In the genomic region with DNA sequence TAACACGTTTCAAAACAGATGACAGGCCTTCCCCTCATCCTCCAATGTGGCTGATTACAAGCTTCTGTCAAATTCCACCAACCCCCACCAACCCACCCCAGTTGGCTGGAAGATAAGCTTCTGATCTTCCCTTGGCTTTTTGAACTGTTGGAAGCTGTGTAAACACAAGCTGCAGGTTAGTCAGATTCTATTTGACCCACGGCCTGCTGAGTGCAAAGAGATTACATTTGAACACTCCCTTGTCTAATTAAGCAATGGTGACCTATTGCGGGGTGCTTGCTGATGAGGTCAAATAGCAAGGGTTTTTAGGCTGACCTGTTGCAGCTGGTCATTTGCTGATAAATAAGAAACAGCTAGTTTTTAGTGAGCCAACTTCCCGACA, we compare ENCODE assay signal across 1 cellular context.
TF ChIP-seq lines count a peak whose summit lies in the region.

No MANE protein-coding gene starts in this region.

TF ChIP-seq in GM23338, 12 proteins besides CTCF, POLR2A, EP300 and RAD21 (continued from another document):
- TF ChIP-seq, protein P1, sequence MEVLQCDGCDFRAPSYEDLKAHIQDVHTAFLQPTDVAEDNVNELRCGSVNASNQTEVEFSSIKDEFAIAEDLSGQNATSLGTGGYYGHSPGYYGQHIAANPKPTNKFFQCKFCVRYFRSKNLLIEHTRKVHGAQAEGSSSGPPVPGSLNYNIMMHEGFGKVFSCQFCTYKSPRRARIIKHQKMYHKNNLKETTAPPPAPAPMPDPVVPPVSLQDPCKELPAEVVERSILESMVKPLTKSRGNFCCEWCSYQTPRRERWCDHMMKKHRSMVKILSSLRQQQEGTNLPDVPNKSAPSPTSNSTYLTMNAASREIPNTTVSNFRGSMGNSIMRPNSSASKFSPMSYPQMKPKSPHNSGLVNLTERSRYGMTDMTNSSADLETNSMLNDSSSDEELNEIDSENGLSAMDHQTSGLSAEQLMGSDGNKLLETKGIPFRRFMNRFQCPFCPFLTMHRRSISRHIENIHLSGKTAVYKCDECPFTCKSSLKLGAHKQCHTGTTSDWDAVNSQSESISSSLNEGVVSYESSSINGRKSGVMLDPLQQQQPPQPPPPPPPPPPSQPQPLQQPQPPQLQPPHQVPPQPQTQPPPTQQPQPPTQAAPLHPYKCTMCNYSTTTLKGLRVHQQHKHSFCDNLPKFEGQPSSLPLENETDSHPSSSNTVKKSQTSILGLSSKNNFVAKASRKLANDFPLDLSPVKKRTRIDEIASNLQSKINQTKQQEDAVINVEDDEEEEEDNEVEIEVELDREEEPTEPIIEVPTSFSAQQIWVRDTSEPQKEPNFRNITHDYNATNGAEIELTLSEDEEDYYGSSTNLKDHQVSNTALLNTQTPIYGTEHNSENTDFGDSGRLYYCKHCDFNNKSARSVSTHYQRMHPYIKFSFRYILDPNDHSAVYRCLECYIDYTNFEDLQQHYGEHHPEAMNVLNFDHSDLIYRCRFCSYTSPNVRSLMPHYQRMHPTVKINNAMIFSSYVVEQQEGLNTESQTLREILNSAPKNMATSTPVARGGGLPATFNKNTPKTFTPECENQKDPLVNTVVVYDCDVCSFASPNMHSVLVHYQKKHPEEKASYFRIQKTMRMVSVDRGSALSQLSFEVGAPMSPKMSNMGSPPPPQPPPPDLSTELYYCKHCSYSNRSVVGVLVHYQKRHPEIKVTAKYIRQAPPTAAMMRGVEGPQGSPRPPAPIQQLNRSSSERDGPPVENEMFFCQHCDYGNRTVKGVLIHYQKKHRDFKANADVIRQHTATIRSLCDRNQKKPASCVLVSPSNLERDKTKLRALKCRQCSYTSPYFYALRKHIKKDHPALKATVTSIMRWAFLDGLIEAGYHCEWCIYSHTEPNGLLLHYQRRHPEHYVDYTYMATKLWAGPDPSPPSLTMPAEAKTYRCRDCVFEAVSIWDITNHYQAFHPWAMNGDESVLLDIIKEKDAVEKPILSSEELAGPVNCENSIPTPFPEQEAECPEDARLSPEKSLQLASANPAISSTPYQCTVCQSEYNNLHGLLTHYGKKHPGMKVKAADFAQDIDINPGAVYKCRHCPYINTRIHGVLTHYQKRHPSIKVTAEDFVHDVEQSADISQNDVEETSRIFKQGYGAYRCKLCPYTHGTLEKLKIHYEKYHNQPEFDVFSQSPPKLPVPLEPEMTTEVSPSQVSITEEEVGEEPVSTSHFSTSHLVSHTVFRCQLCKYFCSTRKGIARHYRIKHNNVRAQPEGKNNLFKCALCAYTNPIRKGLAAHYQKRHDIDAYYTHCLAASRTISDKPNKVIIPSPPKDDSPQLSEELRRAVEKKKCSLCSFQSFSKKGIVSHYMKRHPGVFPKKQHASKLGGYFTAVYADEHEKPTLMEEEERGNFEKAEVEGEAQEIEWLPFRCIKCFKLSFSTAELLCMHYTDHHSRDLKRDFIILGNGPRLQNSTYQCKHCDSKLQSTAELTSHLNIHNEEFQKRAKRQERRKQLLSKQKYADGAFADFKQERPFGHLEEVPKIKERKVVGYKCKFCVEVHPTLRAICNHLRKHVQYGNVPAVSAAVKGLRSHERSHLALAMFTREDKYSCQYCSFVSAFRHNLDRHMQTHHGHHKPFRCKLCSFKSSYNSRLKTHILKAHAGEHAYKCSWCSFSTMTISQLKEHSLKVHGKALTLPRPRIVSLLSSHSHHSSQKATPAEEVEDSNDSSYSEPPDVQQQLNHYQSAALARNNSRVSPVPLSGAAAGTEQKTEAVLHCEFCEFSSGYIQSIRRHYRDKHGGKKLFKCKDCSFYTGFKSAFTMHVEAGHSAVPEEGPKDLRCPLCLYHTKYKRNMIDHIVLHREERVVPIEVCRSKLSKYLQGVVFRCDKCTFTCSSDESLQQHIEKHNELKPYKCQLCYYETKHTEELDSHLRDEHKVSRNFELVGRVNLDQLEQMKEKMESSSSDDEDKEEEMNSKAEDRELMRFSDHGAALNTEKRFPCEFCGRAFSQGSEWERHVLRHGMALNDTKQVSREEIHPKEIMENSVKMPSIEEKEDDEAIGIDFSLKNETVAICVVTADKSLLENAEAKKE (CRISPR knock-in tag; IDR thresholded peaks at IDR 0.05) = no peak
- TF ChIP-seq EZH2phosphoT487 (IDR thresholded peaks at IDR 0.05; ENCODE audit: unreplicated experiment) (no peak), ETS1 (IDR thresholded peaks at IDR 0.05) (no peak), ZNF114 (CRISPR knock-in tag; IDR thresholded peaks at IDR 0.05) (no peak), CREB1 (CRISPR knock-in tag; IDR thresholded peaks at IDR 0.05; ENCODE audit: low read depth) (no peak), EZH2 (IDR thresholded peaks at IDR 0.05; ENCODE audit: low read depth, unreplicated experiment) (no peak), JUNB (IDR thresholded peaks at IDR 0.05; ENCODE audit: unreplicated experiment) (no peak), REST (IDR thresholded peaks at IDR 0.05; ENCODE audit: unreplicated experiment) (no peak), STAT1 (IDR thresholded peaks at IDR 0.05; ENCODE audit: unreplicated experiment) (no peak)
